ENCODE assay signal across 16 cellular contexts in the genomic region with DNA sequence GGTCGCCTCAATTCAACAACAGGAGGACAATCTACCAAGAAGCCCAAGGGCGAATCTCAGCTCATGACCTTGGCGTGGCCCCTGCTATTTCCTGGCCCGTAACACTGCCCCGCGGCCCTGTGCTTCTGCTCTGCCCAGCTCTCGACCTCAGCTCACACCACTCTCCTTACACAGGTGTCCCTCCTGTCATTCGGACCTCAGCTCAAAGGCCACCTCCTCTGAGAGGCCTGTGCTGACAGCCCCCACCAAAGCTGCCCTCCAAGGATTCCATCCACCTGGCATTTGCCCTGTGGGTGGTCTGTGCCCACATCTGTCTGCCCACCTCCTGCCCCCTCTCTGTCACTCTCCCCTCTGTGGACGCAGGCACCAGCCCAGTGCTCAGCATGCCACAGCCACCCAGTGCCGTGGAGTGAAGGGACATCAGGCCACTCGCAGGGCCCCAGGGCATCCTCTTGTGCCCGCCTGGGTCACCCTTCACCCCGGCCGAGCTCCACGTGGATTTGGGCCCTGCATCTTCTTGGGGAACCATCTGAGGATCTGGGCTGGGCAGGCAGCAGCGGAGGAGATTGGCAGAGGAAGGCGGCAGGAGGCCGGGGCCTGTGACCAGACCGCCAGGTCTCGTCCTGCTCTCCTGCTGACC.
DNase-seq lines count a peak whose midpoint lies in the region; ATAC-seq and TF ChIP-seq lines count a peak whose summit lies in the region.
"Had no signal": no experiment of that assay in that cellular context is flagged by ENCODE, and none has a peak within 500 bp of the region (broad histone marks: within the 10 kb centered on the region; RNA-seq: fewer than 3 reads in every experiment).

No MANE protein-coding gene starts in this region.

- 86 to 91% methylated on average over 6 to 8 of the region's 20 CpGs for WGBS in esophagus squamous epithelium, 2 donors

- H3K4me1 ChIP-seq in esophagus squamous epithelium (peaks cover 4 to 57% (median 38%) of the 10 kb centered on the region in 3 donors), osteoblast (ENCODE audit: insufficient read depth, low read length) (peaks cover 16% of the 10 kb centered on the region), upper lobe of right lung (peaks cover 23% of the 10 kb centered on the region)

- intact Hi-C loops in esophagus squamous epithelium (cut with DNase I), result no loop called here
- intact Hi-C loops in upper lobe of right lung (cut with DNase I), result no loop called here

- no peaks in the 10 kb centered on the region for H3K36me3 Mint-ChIP-seq in activated naive CD4-positive, alpha-beta T cell treated with anti-CD3 and anti-CD28 coated beads, Interleukin-2, amount 50 U/mL, for 72 hours
- H3K36me3 Mint-ChIP-seq in activated T-cell treated with anti-CD3 and anti-CD28 coated beads, Interleukin-2, amount 50 U/mL, for 4 hours (ENCODE audit: insufficient read depth), result no peaks in the 10 kb centered on the region
- H3K36me3 Mint-ChIP-seq: CD8-positive, alpha-beta memory T cell; natural killer cell treated with Interleukin-12 subunit alpha and Interleukin-12 subunit beta and Interleukin-15 and Interleukin-18, amount 100 ng/mL, for 72 hours had no signal

- no peaks in the 10 kb centered on the region for H3K79me2 ChIP-seq in osteoblast (ENCODE audit: insufficient read depth, low read length)

- peak in 1 of 2 donors; percentile 47 for DNase-seq in activated naive CD4-positive, alpha-beta T cell treated with anti-CD3 and anti-CD28 coated beads, Interleukin-2, amount 50 U/mL, for 72 hours (ENCODE audit: low spot score in 2 of 2)
- DNase-seq in activated naive CD4-positive, alpha-beta T cell treated with anti-CD3 and anti-CD28 coated beads, Interleukin-2, amount 50 U/mL, for 16 hours, result no peak
- DNase-seq in esophagus squamous epithelium (lab: John Stamatoyannopoulos, UW) (no peak), osteoblast (ENCODE audit: insufficient read length, low spot score, missing footprints) (peak; percentile 52), upper lobe of right lung (peak; percentile 53), NCI-H2196 (lab: John Stamatoyannopoulos, UW; ENCODE audit: unreplicated experiment) (no peak)
- DNase-seq in activated T-cell treated with anti-CD3 and anti-CD28 coated beads, Interleukin-2, amount 50 U/mL, for 4 hours, result no peak
- DNase-seq in effector CD4-positive, alpha-beta T cell, result no peak
- DNase-seq: CD8-positive, alpha-beta memory T cell; cortex of kidney; mammary epithelial cell; NCI-H2029; NCI-H510A treated with DMSO at 0.1 percent for 48 hours; stimulated activated CD4-positive, alpha-beta T cell treated with anti-CD3 and anti-CD28 coated beads, Interleukin-2, amount 100 ng/mL, for 48 hours had no signal

- no peaks in the 10 kb centered on the region for H3K36me3 ChIP-seq in esophagus squamous epithelium
- no peaks in the 10 kb centered on the region for H3K36me3 ChIP-seq in osteoblast (ENCODE audit: insufficient read depth, low read length)
- no peaks in the 10 kb centered on the region for H3K36me3 ChIP-seq in upper lobe of right lung
- H3K36me3 ChIP-seq: upper lobe of left lung had no signal

- no peaks in the 10 kb centered on the region for H3K27me3 ChIP-seq in esophagus squamous epithelium
- H3K27me3 ChIP-seq in osteoblast (ENCODE audit: insufficient read depth, low read length), result no peaks in the 10 kb centered on the region
- no peaks in the 10 kb centered on the region for H3K27me3 ChIP-seq in upper lobe of right lung
- H3K27me3 ChIP-seq: upper lobe of left lung had no signal

- no peaks in the 10 kb centered on the region for H3K9me3 Mint-ChIP-seq in activated naive CD4-positive, alpha-beta T cell treated with anti-CD3 and anti-CD28 coated beads, Interleukin-2, amount 50 U/mL, for 72 hours
- no peaks in the 10 kb centered on the region for H3K9me3 Mint-ChIP-seq in activated T-cell treated with anti-CD3 and anti-CD28 coated beads, Interleukin-2, amount 50 U/mL, for 4 hours
- H3K9me3 Mint-ChIP-seq: CD8-positive, alpha-beta memory T cell; natural killer cell treated with Interleukin-12 subunit alpha and Interleukin-12 subunit beta and Interleukin-15 and Interleukin-18, amount 100 ng/mL, for 72 hours had no signal

- H3K4me2 ChIP-seq in osteoblast (ENCODE audit: insufficient read depth, low read length), result no peak overlapping the region

- TF ChIP-seq CTCF in esophagus squamous epithelium (IDR thresholded peaks at IDR 0.05) (no peak), osteoblast (IDR thresholded peaks at IDR 0.05; ENCODE audit: extremely low read depth, low read depth, low read length) (no peak), upper lobe of right lung (IDR thresholded peaks at IDR 0.05) (no peak)

- no peaks in the 10 kb centered on the region for H3K4me1 Mint-ChIP-seq in activated T-cell treated with anti-CD3 and anti-CD28 coated beads, Interleukin-2, amount 50 U/mL, for 4 hours (ENCODE audit: low read depth)
- H3K4me1 Mint-ChIP-seq: CD8-positive, alpha-beta memory T cell had no signal

- H3K4me3 Mint-ChIP-seq in activated T-cell treated with anti-CD3 and anti-CD28 coated beads, Interleukin-2, amount 50 U/mL, for 4 hours, result no peak overlapping the region
- H3K4me3 Mint-ChIP-seq: CD8-positive, alpha-beta memory T cell; natural killer cell treated with Interleukin-12 subunit alpha and Interleukin-12 subunit beta and Interleukin-15 and Interleukin-18, amount 100 ng/mL, for 72 hours had no signal

- H2AFZ ChIP-seq in osteoblast (ENCODE audit: low read length), result no peak overlapping the region

- no peak for ATAC-seq in activated naive CD4-positive, alpha-beta T cell treated with anti-CD3 and anti-CD28 coated beads, Interleukin-2, amount 50 U/mL, for 72 hours
- ATAC-seq in upper lobe of right lung, result no peak
- no peak for ATAC-seq in activated T-cell treated with anti-CD3 and anti-CD28 coated beads, Interleukin-2, amount 50 U/mL, for 4 hours
- ATAC-seq: natural killer cell treated with Interleukin-12 subunit alpha and Interleukin-12 subunit beta and Interleukin-15 and Interleukin-18, amount 100 ng/mL, for 72 hours had no signal

- TF ChIP-seq POLR2A in esophagus squamous epithelium (IDR thresholded peaks at IDR 0.05), result no peak

- H4K20me1 ChIP-seq in osteoblast (ENCODE audit: insufficient read depth, low read length), result no peaks in the 10 kb centered on the region

- no peaks in the 10 kb centered on the region for H3K27me3 Mint-ChIP-seq in activated T-cell treated with anti-CD3 and anti-CD28 coated beads, Interleukin-2, amount 50 U/mL, for 4 hours (ENCODE audit: low read depth)
- H3K27me3 Mint-ChIP-seq: natural killer cell treated with Interleukin-12 subunit alpha and Interleukin-12 subunit beta and Interleukin-15 and Interleukin-18, amount 100 ng/mL, for 72 hours had no signal

- H3K27ac ChIP-seq in esophagus squamous epithelium (peak overlapping the region; percentile 57 to 89 (median 84)), osteoblast (ENCODE audit: low read depth, low read length) (no peak overlapping the region), upper lobe of right lung (no peak overlapping the region)

- H3K27ac Mint-ChIP-seq in activated naive CD4-positive, alpha-beta T cell treated with anti-CD3 and anti-CD28 coated beads, Interleukin-2, amount 50 U/mL, for 72 hours, result peak overlapping the region; percentile 50 to 85

- H3K9me3 ChIP-seq in esophagus squamous epithelium, result no peaks in the 10 kb centered on the region
- no peaks in the 10 kb centered on the region for H3K9me3 ChIP-seq in osteoblast (ENCODE audit: low read depth, low read length)
- H3K9me3 ChIP-seq in upper lobe of right lung, result no peaks in the 10 kb centered on the region
- H3K9me3 ChIP-seq: upper lobe of left lung had no signal

- no peak overlapping the region for H3K4me3 ChIP-seq in esophagus squamous epithelium
- H3K4me3 ChIP-seq in osteoblast (ENCODE audit: insufficient read depth, low read length), result no peak overlapping the region
- H3K4me3 ChIP-seq in upper lobe of right lung, result no peak overlapping the region
- H3K4me3 ChIP-seq: upper lobe of left lung had no signal

Comparison
In these comparisons a context has a peak if more than half of its experiments do, and no peak if none do; other contexts are left out.
1. DNase-seq: peak in osteoblast (single experiment) and upper lobe of right lung (single experiment); none in activated naive CD4-positive, alpha-beta T cell treated with anti-CD3 and anti-CD28 coated beads, Interleukin-2, amount 50 U/mL, for 16 hours (single experiment), esophagus squamous epithelium (single experiment), activated T-cell treated with anti-CD3 and anti-CD28 coated beads, Interleukin-2, amount 50 U/mL, for 4 hours (single experiment), NCI-H2196 (single experiment) and effector CD4-positive, alpha-beta T cell (single experiment).
2. H3K27ac ChIP-seq: peak in esophagus squamous epithelium (4 of 4); none in osteoblast (single experiment) and upper lobe of right lung (single experiment).